15 cellular contexts compared by ENCODE assay signal in genomic region chr12:47551426-47551851, GRCh38.
A peak's percentile ranks its signal among the peaks of the same experiment; 100 is the strongest.
DNase-seq lines count a peak whose midpoint lies in the region; ATAC-seq, FAIRE-seq and TF ChIP-seq lines count a peak whose summit lies in the region.
"Had no signal": no experiment of that assay in that cellular context is flagged by ENCODE, and none has a peak within 500 bp of the region (broad histone marks: within the 10 kb centered on the region; RNA-seq: fewer than 3 reads in every experiment).

No MANE protein-coding gene starts in this region.

- no peak overlapping the region for H3K27ac Mint-ChIP-seq in effector memory CD8-positive, alpha-beta T cell
- H3K27ac Mint-ChIP-seq: nephron had no signal

- H3K27me3 Mint-ChIP-seq in effector memory CD8-positive, alpha-beta T cell = peaks cover 28 to 32% of the 10 kb centered on the region in 2 donors

- H3K4me3 Mint-ChIP-seq in effector memory CD8-positive, alpha-beta T cell = no peak overlapping the region
- H3K4me3 Mint-ChIP-seq: nephron had no signal

- intact Hi-C loops in Right ventricle myocardium superior (cut with DNase I) (no loop called here), cardiac septum (cut with DNase I) (no loop called here)

- no peak for FAIRE-seq in urothelium cell line (lab: Jason Lieb, UNC)

- peaks cover 3% of the 10 kb centered on the region for H3K36me3 Mint-ChIP-seq in effector memory CD8-positive, alpha-beta T cell (ENCODE audit: insufficient read depth)

- no peak overlapping the region for H3K4me3 ChIP-seq in choroid plexus epithelial cell (ENCODE audit: low read depth, low read length)
- H3K4me3 ChIP-seq: uterus had no signal

- DNase-seq in Right ventricle myocardium superior (peak; percentile 48), cardiac septum (ENCODE audit: low spot score) (no peak), choroid plexus epithelial cell (ENCODE audit: low read depth) (peak; percentile 15), left lobe of liver (ENCODE audit: low spot score) (no peak), urothelium cell line (ENCODE audit: low spot score) (peak; percentile 23), hypothalamus (lab: John Stamatoyannopoulos, UW) (no peak), cortex of kidney (lab: John Stamatoyannopoulos, UW) (no peak)
- no peak for DNase-seq in effector memory CD8-positive, alpha-beta T cell
- DNase-seq: ACHN; amniotic stem cell; effector CD4-positive, alpha-beta T cell; Kasumi-1; NCI-H2029 had no signal

- H3K9me3 Mint-ChIP-seq in effector memory CD8-positive, alpha-beta T cell = peaks cover 4 to 10% of the 10 kb centered on the region in 2 donors

- ATAC-seq in Right ventricle myocardium superior (ENCODE audit: poor library complexity) (peak; percentile 93), left lobe of liver (peak; percentile 46)
- no peak for ATAC-seq in effector memory CD8-positive, alpha-beta T cell (replicated peaks)

- peaks cover 2 to 4% of the 10 kb centered on the region in 2 donors for H3K4me1 Mint-ChIP-seq in effector memory CD8-positive, alpha-beta T cell (ENCODE audit: low read depth in 2 of 2)

- no peak for TF ChIP-seq CTCF in choroid plexus epithelial cell (conservative IDR thresholded peaks at IDR 0.05; ENCODE audit: low read depth, low read length)

Comparison
In these comparisons a context has a peak if more than half of its experiments do, and no peak if none do; other contexts are left out.
1. DNase-seq: peak in Right ventricle myocardium superior (single experiment), choroid plexus epithelial cell (single experiment) and urothelium cell line (single experiment); none in cardiac septum (single experiment), left lobe of liver (single experiment), hypothalamus (0 of 51), effector memory CD8-positive, alpha-beta T cell (0 of 3) and cortex of kidney (single experiment).